In genomic region chr2:84889332-84889731, GRCh38 we compare ENCODE assay signal across 9 cellular contexts. TPM values are rescaled to one million over a fixed set of nuclear protein-coding genes. Genes with fewer than 3 reads are reported as not detected.
DNase-seq lines count a peak whose midpoint lies in the region; ATAC-seq and TF ChIP-seq lines count a peak whose summit lies in the region.
"Had no signal": no experiment of that assay in that cellular context is flagged by ENCODE, and none has a peak within 500 bp of the region (broad histone marks: within the 10 kb centered on the region; RNA-seq: fewer than 3 reads in every experiment).

No MANE protein-coding gene starts in this region.

- CTCF ChIA-PET in CD4-positive, alpha-beta T cell (lab: Charles Lee), result interaction anchor here (0.5 to 6.4 kb wide), 4 partner anchors 10 to 148 kb away, joined by 4 to 50 read pairs (median 4); no protein-coding TSS in a partner anchor

- peak overlapping the region; percentile 76 for H3K27ac ChIP-seq in CD4-positive, alpha-beta T cell (ENCODE audit: low read depth, low read length)

- peak overlapping the region; percentile 77 for H3K4me3 Mint-ChIP-seq in CD4-positive, alpha-beta T cell
- H3K4me3 Mint-ChIP-seq in activated T-helper 2 cell treated with anti-CD3 and anti-CD28 coated beads, Interferon-gamma antibody, Interleukin-2, Interleukin-4, amounts not matched to agents 10 μg/mL and 5 μg/mL and 100 μg/mL, durations not matched to agents 14 hours and 24 hours and 36 hours (ENCODE audit: low read depth), result peak overlapping the region; percentile 57
- peak overlapping the region in 7 of 8 donors; percentile 59 to 86 (median 68) for H3K4me3 Mint-ChIP-seq in naive B cell
- H3K4me3 Mint-ChIP-seq: nephron progenitor cell had no signal

- TF ChIP-seq CTCF in CD4-positive, alpha-beta T cell (IDR thresholded peaks at IDR 0.05), result no peak

- no peaks in the 10 kb centered on the region for H3K9me3 ChIP-seq in CD4-positive, alpha-beta T cell (ENCODE audit: control insufficient read depth, low read length)

- no peaks in the 10 kb centered on the region for H3K27me3 Mint-ChIP-seq in CD4-positive, alpha-beta T cell
- no peaks in the 10 kb centered on the region for H3K27me3 Mint-ChIP-seq in activated T-helper 2 cell treated with anti-CD3 and anti-CD28 coated beads, Interferon-gamma antibody, Interleukin-2, Interleukin-4, amounts not matched to agents 10 μg/mL and 5 μg/mL and 100 μg/mL, durations not matched to agents 14 hours and 24 hours and 36 hours (ENCODE audit: low read depth)
- no peaks in the 10 kb centered on the region for H3K27me3 Mint-ChIP-seq in naive B cell

- DNase-seq in CD4-positive, alpha-beta T cell, result no peak
- no peak for DNase-seq in activated T-helper 2 cell treated with anti-CD3 and anti-CD28 coated beads, Interferon-gamma antibody, Interleukin-2, Interleukin-4, amounts not matched to agents 10 μg/mL and 5 μg/mL and 100 μg/mL, durations not matched to agents 14 hours and 24 hours and 36 hours (ENCODE audit: low spot score)
- DNase-seq in naive B cell (no peak), kidney glomerular epithelial cell (lab: John Stamatoyannopoulos, UW) (no peak), G401 (ENCODE audit: low spot score) (no peak)
- DNase-seq: nephron progenitor cell had no signal

- H3K36me3 Mint-ChIP-seq in CD4-positive, alpha-beta T cell (ENCODE audit: low read depth), result no peaks in the 10 kb centered on the region
- no peaks in the 10 kb centered on the region for H3K36me3 Mint-ChIP-seq in activated T-helper 2 cell treated with anti-CD3 and anti-CD28 coated beads, Interferon-gamma antibody, Interleukin-2, Interleukin-4, amounts not matched to agents 10 μg/mL and 5 μg/mL and 100 μg/mL, durations not matched to agents 14 hours and 24 hours and 36 hours (ENCODE audit: low read depth)
- H3K36me3 Mint-ChIP-seq in naive B cell, result no peaks in the 10 kb centered on the region

- H3K27ac Mint-ChIP-seq in CD4-positive, alpha-beta T cell, result peak overlapping the region; percentile 93
- H3K27ac Mint-ChIP-seq in activated T-helper 2 cell treated with anti-CD3 and anti-CD28 coated beads, Interferon-gamma antibody, Interleukin-2, Interleukin-4, amounts not matched to agents 10 μg/mL and 5 μg/mL and 100 μg/mL, durations not matched to agents 14 hours and 24 hours and 36 hours, result peak overlapping the region; percentile 92
- H3K27ac Mint-ChIP-seq in naive B cell, result peak overlapping the region; percentile 59 to 98 (median 94)
- H3K27ac Mint-ChIP-seq: nephron progenitor cell had no signal

- intact Hi-C loops in CD4-positive, alpha-beta T cell (cut with DNase I, micrococcal nuclease), result loop anchor here in 1 of 2 experiments (2.0 kb wide), 1 partner anchor 15 kb away; the partner anchor contains the start of gene TMSB10
- intact Hi-C loops in activated T-helper 2 cell treated with anti-CD3 and anti-CD28 coated beads, Interferon-gamma antibody, Interleukin-2, Interleukin-4, amounts not matched to agents 10 μg/mL and 5 μg/mL and 100 μg/mL, durations not matched to agents 14 hours and 24 hours and 36 hours (cut with micrococcal nuclease), result loop anchor here (1.0 to 10.0 kb wide), 4 partner anchors 9 to 245 kb away; no protein-coding TSS in a partner anchor

- H3K4me1 Mint-ChIP-seq in CD4-positive, alpha-beta T cell (ENCODE audit: low read depth), result peaks cover 48% of the 10 kb centered on the region
- H3K4me1 Mint-ChIP-seq in activated T-helper 2 cell treated with anti-CD3 and anti-CD28 coated beads, Interferon-gamma antibody, Interleukin-2, Interleukin-4, amounts not matched to agents 10 μg/mL and 5 μg/mL and 100 μg/mL, durations not matched to agents 14 hours and 24 hours and 36 hours (ENCODE audit: low read depth), result peaks cover 40% of the 10 kb centered on the region
- peaks cover 21 to 48% (median 39%) of the 10 kb centered on the region in 3 donors for H3K4me1 Mint-ChIP-seq in naive B cell

- in situ Hi-C loops in G401 (cut with HindIII; ENCODE audit: low sequenced_read_pairs), result no loop called here

- ATAC-seq in CD4-positive, alpha-beta T cell (ENCODE audit: poor library complexity), result peak; percentile 16
- ATAC-seq in HG02642 (IDR thresholded peaks at IDR 0.05; ENCODE audit: poor library complexity, unreplicated experiment) (peak; percentile 10), naive B cell (ENCODE audit: low read depth in 2 of 2) (no peak), HG02610 (IDR thresholded peaks at IDR 0.05; ENCODE audit: unreplicated experiment) (no peak), GM21786 (IDR thresholded peaks at IDR 0.05; ENCODE audit: unreplicated experiment) (no peak)

- H3K27me3 ChIP-seq in CD4-positive, alpha-beta T cell (ENCODE audit: control insufficient read depth, insufficient read depth, low read length), result no peaks in the 10 kb centered on the region

- no peaks in the 10 kb centered on the region for H3K9me3 Mint-ChIP-seq in CD4-positive, alpha-beta T cell
- H3K9me3 Mint-ChIP-seq in activated T-helper 2 cell treated with anti-CD3 and anti-CD28 coated beads, Interferon-gamma antibody, Interleukin-2, Interleukin-4, amounts not matched to agents 10 μg/mL and 5 μg/mL and 100 μg/mL, durations not matched to agents 14 hours and 24 hours and 36 hours, result no peaks in the 10 kb centered on the region
- H3K9me3 Mint-ChIP-seq in naive B cell, result no peaks in the 10 kb centered on the region
- H3K9me3 Mint-ChIP-seq: nephron progenitor cell had no signal

- POLR2A ChIA-PET in CD4-positive, alpha-beta T cell (lab: Charles Lee), result interaction anchor here (0.5 to 4.9 kb wide), 16 partner anchors 9 to 389 kb away, joined by 3 to 123 read pairs (median 7); partner anchors contain the start of genes KCMF1, TMSB10 and TRABD2A

RNA-seq across cellular contexts. Expression of gene TRABD2A, which starts 8.4 kb away (rescaled TPM):
- total RNA-seq in CD4-positive, alpha-beta T cell, result 100 to 1,000 TPM; 166 to 170 TPM
- total RNA-seq in activated T-helper 2 cell treated with anti-CD3 and anti-CD28 coated beads, Interferon-gamma antibody, Interleukin-2, Interleukin-4, amounts not matched to agents 10 μg/mL and 5 μg/mL and 100 μg/mL, durations not matched to agents 14 hours and 24 hours and 36 hours, result 67.9 and 71.2 TPM in 2 replicates
- 10 to 100 TPM in 3 of 6 donors, 1 to 10 TPM in 3; 6.5 to 12.3 (median 9.4) TPM for polyA plus RNA-seq in naive B cell (ENCODE audit: low read depth in 6 of 6)
- total RNA-seq in G401 (2014; rRNA removed; shearing (Covaris generic)), result 5.5 and 9.9 TPM in 2 replicates

RNA-seq across cellular contexts. Expression of gene TMSB10, which starts 16.1 kb away (rescaled TPM):
- 1,000 to 10,000 TPM; 1,969 to 2,001 TPM for total RNA-seq in CD4-positive, alpha-beta T cell
- 2,676 and 2,847 TPM in 2 replicates for total RNA-seq in activated T-helper 2 cell treated with anti-CD3 and anti-CD28 coated beads, Interferon-gamma antibody, Interleukin-2, Interleukin-4, amounts not matched to agents 10 μg/mL and 5 μg/mL and 100 μg/mL, durations not matched to agents 14 hours and 24 hours and 36 hours
- 1,000 to 10,000 TPM; 5,825 to 8,742 (median 6,750) TPM for polyA plus RNA-seq in naive B cell (ENCODE audit: low read depth in 6 of 6)
- total RNA-seq in G401 (2014; rRNA removed; shearing (Covaris generic)), result 1,848 and 2,842 TPM in 2 replicates

Comparison
In these comparisons a context has a peak if more than half of its experiments do, and no peak if none do; other contexts are left out.
1. ATAC-seq: peak in CD4-positive, alpha-beta T cell (single experiment) and HG02642 (single experiment); none in naive B cell (0 of 2), HG02610 (single experiment) and GM21786 (single experiment).
2. Peak in every context shown above with its lines, with median percentiles within 50 percentile points of each other: H3K27ac Mint-ChIP-seq and H3K4me3 Mint-ChIP-seq.